In the genomic region with DNA sequence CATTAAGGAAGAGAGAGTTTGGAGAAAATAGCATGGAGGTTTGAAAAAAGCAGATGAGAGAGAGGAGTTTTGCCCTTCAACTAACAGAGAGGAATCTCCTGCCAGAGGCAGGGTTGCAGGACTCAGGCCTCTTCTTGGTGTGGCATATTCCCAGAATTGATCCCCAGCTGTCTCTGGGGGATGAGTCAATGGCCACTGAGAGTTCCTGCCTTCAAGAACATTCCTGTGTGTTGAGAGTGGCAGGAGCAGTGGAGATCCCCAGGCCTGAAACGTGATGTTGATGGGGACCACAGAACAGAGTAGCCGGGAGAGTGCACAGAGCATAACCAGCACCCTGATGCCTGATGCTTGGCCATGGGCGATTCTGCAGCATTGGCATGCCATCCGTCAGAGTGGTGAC, we compare ENCODE assay signal across 13 cellular contexts.
A peak's percentile ranks its signal among the peaks of the same experiment; 100 is the strongest.
DNase-seq lines count a peak whose midpoint lies in the region; ATAC-seq, FAIRE-seq and TF ChIP-seq lines count a peak whose summit lies in the region.
"Had no signal": no experiment of that assay in that cellular context is flagged by ENCODE, and none has a peak within 500 bp of the region (broad histone marks: within the 10 kb centered on the region; RNA-seq: fewer than 3 reads in every experiment).

No MANE protein-coding gene starts in this region.

- intact Hi-C loops in activated CD4-positive, alpha-beta memory T cell treated with anti-CD3 and anti-CD28 coated beads for 36 hours (cut with micrococcal nuclease) = no loop called here

- H3K4me3 Mint-ChIP-seq in HFFc6 (peak overlapping the region; percentile 43; the same call in 1 of the 2 replicates), astrocyte (ENCODE audit: unreplicated experiment) (no peak overlapping the region)
- H3K4me3 Mint-ChIP-seq in activated CD4-positive, alpha-beta memory T cell treated with anti-CD3 and anti-CD28 coated beads for 36 hours = no peak overlapping the region
- H3K4me3 Mint-ChIP-seq: memory B cell had no signal

- peaks cover 23% of the 10 kb centered on the region for H3K4me1 ChIP-seq in astrocyte (ENCODE audit: insufficient read depth, low read length)
- H3K4me1 ChIP-seq: psoas muscle had no signal

- no peaks in the 10 kb centered on the region for H4K20me1 ChIP-seq in astrocyte (ENCODE audit: insufficient read depth, low read length)

- H3K27ac Mint-ChIP-seq in HFFc6 (peak overlapping the region; percentile 87), astrocyte (ENCODE audit: unreplicated experiment) (peak overlapping the region; percentile 84)
- no peak overlapping the region for H3K27ac Mint-ChIP-seq in activated CD4-positive, alpha-beta memory T cell treated with anti-CD3 and anti-CD28 coated beads for 36 hours
- H3K27ac Mint-ChIP-seq: memory B cell had no signal

- no peaks in the 10 kb centered on the region for H3K9me3 ChIP-seq in astrocyte (ENCODE audit: insufficient read depth, low read depth, low read length)
- H3K9me3 ChIP-seq: psoas muscle had no signal

- POLR2A ChIA-PET in activated CD4-positive, alpha-beta memory T cell treated with anti-CD3 and anti-CD28 coated beads for 36 hours (lab: Charles Lee) = no interaction called here

- DNase-seq in HFFc6 (peak; percentile 94), astrocyte (ENCODE audit: low read depth) (peak; percentile 85), foreskin melanocyte (peak; percentile 59), stromal cell of bone marrow (ENCODE audit: low read depth) (peak; percentile 47), midbrain (lab: John Stamatoyannopoulos, UW) (no peak)
- DNase-seq in activated CD4-positive, alpha-beta memory T cell treated with anti-CD3 and anti-CD28 coated beads for 36 hours = no peak
- DNase-seq: NCI-H526; SHP77 treated with DMSO at 0.1 percent for 48 hours; stimulated activated CD4-positive, alpha-beta T cell treated with anti-CD3 and anti-CD28 coated beads, Interleukin-4, amount 100 ng/mL, for 4 hours had no signal

- no peaks in the 10 kb centered on the region for H3K27me3 ChIP-seq in astrocyte (ENCODE audit: insufficient read depth, low read length)

- peak overlapping the region; percentile 19 for H3K9ac ChIP-seq in astrocyte (ENCODE audit: low read length)

- no peaks in the 10 kb centered on the region for H3K27me3 Mint-ChIP-seq in HFFc6 (ENCODE audit: insufficient read depth)
- H3K27me3 Mint-ChIP-seq in astrocyte (ENCODE audit: low read depth, unreplicated experiment) = no peaks in the 10 kb centered on the region
- peaks cover 3% of the 10 kb centered on the region for H3K27me3 Mint-ChIP-seq in activated CD4-positive, alpha-beta memory T cell treated with anti-CD3 and anti-CD28 coated beads for 36 hours
- H3K27me3 Mint-ChIP-seq: memory B cell had no signal

- H3K4me1 Mint-ChIP-seq in HFFc6 (ENCODE audit: low read depth) (peaks cover 72% of the 10 kb centered on the region), astrocyte (ENCODE audit: low read depth, unreplicated experiment) (peaks cover 44% of the 10 kb centered on the region)
- no peaks in the 10 kb centered on the region for H3K4me1 Mint-ChIP-seq in activated CD4-positive, alpha-beta memory T cell treated with anti-CD3 and anti-CD28 coated beads for 36 hours (ENCODE audit: low read depth)
- H3K4me1 Mint-ChIP-seq: memory B cell had no signal

- no peaks in the 10 kb centered on the region for H3K79me2 ChIP-seq in astrocyte (ENCODE audit: insufficient read depth, low read length)

- CTCF ChIA-PET in activated CD4-positive, alpha-beta memory T cell treated with anti-CD3 and anti-CD28 coated beads for 36 hours (lab: Charles Lee) = no interaction called here

- no peak for TF ChIP-seq CTCF in HFFc6 (IDR thresholded peaks at IDR 0.05)
- no peak for TF ChIP-seq CTCF in astrocyte (IDR thresholded peaks at IDR 0.05; ENCODE audit: insufficient read depth, low read depth, low read length)

- ATAC-seq in HG02588 (IDR thresholded peaks at IDR 0.05; ENCODE audit: unreplicated experiment) = no peak
- no peak for ATAC-seq in GM19463 (IDR thresholded peaks at IDR 0.05; ENCODE audit: unreplicated experiment)
- ATAC-seq: psoas muscle had no signal

- H3K4me2 ChIP-seq in astrocyte (ENCODE audit: low read length) = peak overlapping the region; percentile 34

- no peak overlapping the region for H2AFZ ChIP-seq in astrocyte (ENCODE audit: low read depth, low read length)

- H3K9me3 Mint-ChIP-seq in HFFc6 (no peaks in the 10 kb centered on the region), astrocyte (ENCODE audit: unreplicated experiment) (peaks cover 1% of the 10 kb centered on the region)
- H3K9me3 Mint-ChIP-seq in activated CD4-positive, alpha-beta memory T cell treated with anti-CD3 and anti-CD28 coated beads for 36 hours = no peaks in the 10 kb centered on the region
- H3K9me3 Mint-ChIP-seq: memory B cell had no signal

- H3K36me3 Mint-ChIP-seq in HFFc6 (ENCODE audit: low read depth) (peaks cover 17% of the 10 kb centered on the region), astrocyte (ENCODE audit: low read depth, unreplicated experiment) (no peaks in the 10 kb centered on the region)
- no peaks in the 10 kb centered on the region for H3K36me3 Mint-ChIP-seq in activated CD4-positive, alpha-beta memory T cell treated with anti-CD3 and anti-CD28 coated beads for 36 hours
- H3K36me3 Mint-ChIP-seq: memory B cell had no signal

- no peak overlapping the region for H3K4me3 ChIP-seq in astrocyte (ENCODE audit: insufficient read depth, low read depth, low read length)
- H3K4me3 ChIP-seq: psoas muscle had no signal

- peak overlapping the region; percentile 41 for H3K27ac ChIP-seq in astrocyte (ENCODE audit: low read depth, low read length)
- H3K27ac ChIP-seq: psoas muscle had no signal

- H3K36me3 ChIP-seq in astrocyte (ENCODE audit: insufficient read depth, low read length) = no peaks in the 10 kb centered on the region

- peak; percentile 80 for FAIRE-seq in astrocyte (lab: Jason Lieb, UNC)

Comparison
In these comparisons a context has a peak if more than half of its experiments do, and no peak if none do; other contexts are left out.
1. DNase-seq: peak in HFFc6 (single experiment), astrocyte (single experiment), foreskin melanocyte (single experiment) and stromal cell of bone marrow (single experiment); none in midbrain (single experiment) and activated CD4-positive, alpha-beta memory T cell treated with anti-CD3 and anti-CD28 coated beads for 36 hours (single experiment).